1 cellular context compared by ENCODE assay signal in the genomic region with DNA sequence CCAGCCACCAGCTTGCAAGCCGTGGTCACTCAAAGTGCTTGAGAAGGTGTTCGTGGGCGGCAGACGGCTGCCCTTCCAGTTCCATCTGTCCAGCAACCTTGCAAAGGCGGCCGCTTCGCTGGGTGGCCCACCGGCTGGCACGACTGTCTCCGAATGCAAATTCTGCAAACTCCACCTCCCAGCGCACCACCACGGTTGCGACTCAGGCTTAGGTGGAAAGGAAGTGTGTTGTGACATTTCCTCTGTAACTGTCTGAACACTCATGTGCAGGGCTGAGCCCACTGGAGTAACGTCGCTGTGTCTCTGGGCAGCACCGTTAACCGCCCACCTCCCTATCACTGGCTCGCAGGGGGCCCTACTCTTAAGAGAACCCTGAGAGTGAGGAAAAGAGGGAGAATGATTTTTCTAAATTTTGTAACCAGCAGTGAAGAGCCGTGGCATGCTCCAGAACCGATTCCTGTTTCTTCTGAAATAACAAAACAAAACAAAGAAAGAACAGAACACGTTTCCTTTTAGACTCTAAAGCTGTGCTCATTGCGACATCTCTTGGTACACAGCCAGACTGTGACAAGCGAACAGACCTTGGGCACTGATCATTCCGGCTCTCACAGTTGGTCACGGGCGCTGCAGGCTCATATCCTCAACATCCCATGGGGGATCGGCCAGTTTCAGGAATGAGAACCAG.
TF ChIP-seq lines count a peak whose summit lies in the region.

A gene with protein sequence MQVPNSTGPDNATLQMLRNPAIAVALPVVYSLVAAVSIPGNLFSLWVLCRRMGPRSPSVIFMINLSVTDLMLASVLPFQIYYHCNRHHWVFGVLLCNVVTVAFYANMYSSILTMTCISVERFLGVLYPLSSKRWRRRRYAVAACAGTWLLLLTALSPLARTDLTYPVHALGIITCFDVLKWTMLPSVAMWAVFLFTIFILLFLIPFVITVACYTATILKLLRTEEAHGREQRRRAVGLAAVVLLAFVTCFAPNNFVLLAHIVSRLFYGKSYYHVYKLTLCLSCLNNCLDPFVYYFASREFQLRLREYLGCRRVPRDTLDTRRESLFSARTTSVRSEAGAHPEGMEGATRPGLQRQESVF (minus strand): TSS at position 155 of the 685 bp plus-strand sequence. CDS start 70,627 bp downstream, outside the sequence.

TF ChIP-seq in HepG2, 621 proteins besides CTCF, POLR2A, EP300 and RAD21 (continued from another document and continues in another):
- TF ChIP-seq, protein P1, sequence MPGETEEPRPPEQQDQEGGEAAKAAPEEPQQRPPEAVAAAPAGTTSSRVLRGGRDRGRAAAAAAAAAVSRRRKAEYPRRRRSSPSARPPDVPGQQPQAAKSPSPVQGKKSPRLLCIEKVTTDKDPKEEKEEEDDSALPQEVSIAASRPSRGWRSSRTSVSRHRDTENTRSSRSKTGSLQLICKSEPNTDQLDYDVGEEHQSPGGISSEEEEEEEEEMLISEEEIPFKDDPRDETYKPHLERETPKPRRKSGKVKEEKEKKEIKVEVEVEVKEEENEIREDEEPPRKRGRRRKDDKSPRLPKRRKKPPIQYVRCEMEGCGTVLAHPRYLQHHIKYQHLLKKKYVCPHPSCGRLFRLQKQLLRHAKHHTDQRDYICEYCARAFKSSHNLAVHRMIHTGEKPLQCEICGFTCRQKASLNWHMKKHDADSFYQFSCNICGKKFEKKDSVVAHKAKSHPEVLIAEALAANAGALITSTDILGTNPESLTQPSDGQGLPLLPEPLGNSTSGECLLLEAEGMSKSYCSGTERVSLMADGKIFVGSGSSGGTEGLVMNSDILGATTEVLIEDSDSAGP (CRISPR knock-in tag; IDR thresholded peaks at IDR 0.05; ENCODE audit: borderline replicate concordance): peak; percentile 80
- TF ChIP-seq, protein P2, sequence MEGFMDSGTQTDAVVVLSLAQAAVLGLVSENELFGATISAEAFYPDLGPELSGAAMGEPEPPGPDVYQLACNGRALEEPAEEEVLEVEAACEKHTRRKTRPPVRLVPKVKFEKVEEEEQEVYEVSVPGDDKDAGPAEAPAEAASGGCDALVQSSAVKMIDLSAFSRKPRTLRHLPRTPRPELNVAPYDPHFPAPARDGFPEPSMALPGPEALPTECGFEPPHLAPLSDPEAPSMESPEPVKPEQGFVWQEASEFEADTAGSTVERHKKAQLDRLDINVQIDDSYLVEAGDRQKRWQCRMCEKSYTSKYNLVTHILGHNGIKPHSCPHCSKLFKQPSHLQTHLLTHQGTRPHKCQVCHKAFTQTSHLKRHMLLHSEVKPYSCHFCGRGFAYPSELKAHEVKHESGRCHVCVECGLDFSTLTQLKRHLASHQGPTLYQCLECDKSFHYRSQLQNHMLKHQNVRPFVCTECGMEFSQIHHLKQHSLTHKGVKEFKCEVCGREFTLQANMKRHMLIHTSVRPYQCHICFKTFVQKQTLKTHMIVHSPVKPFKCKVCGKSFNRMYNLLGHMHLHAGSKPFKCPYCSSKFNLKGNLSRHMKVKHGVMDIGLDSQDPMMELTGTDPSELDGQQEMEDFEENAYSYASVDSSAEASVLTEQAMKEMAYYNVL (CRISPR knock-in tag; IDR thresholded peaks at IDR 0.05; ENCODE audit: borderline replicate concordance): peak; percentile 68; the same call in 1 of the 2 replicates
- TF ChIP-seq ZNF768 (CRISPR knock-in tag; IDR thresholded peaks at IDR 0.05): peak; percentile 93
- TF ChIP-seq, protein P3, sequence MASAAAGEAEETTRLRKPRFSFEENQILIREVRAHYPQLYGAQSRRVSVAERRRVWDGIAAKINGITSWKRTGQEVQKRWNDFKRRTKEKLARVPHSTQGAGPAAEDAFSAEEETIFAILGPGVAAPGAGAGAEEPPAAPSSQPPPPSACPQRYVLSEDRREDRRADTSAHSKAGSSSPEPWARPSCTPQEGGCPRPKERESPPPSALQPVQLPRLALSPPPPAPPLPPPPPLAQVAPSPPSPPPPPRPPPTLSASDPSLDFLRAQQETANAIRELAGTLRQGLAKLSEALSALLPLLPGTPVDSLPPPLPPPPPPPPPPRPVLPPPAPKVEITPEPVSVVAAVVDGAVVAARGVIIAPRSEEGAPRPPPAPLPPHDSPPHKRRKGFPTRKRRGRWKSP (CRISPR knock-in tag; IDR thresholded peaks at IDR 0.05): 0 out of 2 replicates have a peak, but pooled peaks have one; percentile 49
- TF ChIP-seq RARA (CRISPR knock-in tag; IDR thresholded peaks at IDR 0.05): peak; percentile 31; the same call in 1 of the 2 replicates
- TF ChIP-seq, protein P4, sequence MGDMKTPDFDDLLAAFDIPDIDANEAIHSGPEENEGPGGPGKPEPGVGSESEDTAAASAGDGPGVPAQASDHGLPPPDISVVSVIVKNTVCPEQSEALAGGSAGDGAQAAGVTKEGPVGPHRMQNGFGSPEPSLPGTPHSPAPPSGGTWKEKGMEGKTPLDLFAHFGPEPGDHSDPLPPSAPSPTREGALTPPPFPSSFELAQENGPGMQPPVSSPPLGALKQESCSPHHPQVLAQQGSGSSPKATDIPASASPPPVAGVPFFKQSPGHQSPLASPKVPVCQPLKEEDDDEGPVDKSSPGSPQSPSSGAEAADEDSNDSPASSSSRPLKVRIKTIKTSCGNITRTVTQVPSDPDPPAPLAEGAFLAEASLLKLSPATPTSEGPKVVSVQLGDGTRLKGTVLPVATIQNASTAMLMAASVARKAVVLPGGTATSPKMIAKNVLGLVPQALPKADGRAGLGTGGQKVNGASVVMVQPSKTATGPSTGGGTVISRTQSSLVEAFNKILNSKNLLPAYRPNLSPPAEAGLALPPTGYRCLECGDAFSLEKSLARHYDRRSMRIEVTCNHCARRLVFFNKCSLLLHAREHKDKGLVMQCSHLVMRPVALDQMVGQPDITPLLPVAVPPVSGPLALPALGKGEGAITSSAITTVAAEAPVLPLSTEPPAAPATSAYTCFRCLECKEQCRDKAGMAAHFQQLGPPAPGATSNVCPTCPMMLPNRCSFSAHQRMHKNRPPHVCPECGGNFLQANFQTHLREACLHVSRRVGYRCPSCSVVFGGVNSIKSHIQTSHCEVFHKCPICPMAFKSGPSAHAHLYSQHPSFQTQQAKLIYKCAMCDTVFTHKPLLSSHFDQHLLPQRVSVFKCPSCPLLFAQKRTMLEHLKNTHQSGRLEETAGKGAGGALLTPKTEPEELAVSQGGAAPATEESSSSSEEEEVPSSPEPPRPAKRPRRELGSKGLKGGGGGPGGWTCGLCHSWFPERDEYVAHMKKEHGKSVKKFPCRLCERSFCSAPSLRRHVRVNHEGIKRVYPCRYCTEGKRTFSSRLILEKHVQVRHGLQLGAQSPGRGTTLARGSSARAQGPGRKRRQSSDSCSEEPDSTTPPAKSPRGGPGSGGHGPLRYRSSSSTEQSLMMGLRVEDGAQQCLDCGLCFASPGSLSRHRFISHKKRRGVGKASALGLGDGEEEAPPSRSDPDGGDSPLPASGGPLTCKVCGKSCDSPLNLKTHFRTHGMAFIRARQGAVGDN (CRISPR knock-in tag; IDR thresholded peaks at IDR 0.05): peak; percentile 69
- TF ChIP-seq, protein P5, sequence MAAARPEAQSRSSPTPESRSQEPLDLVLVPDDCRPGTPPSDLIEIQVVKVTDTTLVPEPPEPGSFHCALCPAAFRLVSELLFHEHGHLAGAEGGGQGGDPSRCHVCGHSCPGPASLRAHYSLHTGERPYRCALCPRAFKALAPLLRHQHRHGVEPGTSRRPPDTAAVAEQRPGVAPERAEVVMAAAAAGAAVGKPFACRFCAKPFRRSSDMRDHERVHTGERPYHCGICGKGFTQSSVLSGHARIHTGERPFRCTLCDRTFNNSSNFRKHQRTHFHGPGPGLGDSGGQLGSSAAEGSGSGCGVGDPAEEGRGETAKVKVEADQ (CRISPR knock-in tag; IDR thresholded peaks at IDR 0.05; ENCODE audit: borderline replicate concordance): 0 out of 2 replicates have a peak, but pooled peaks have one; percentile 14
- TF ChIP-seq SALL2 (CRISPR knock-in tag; IDR thresholded peaks at IDR 0.05): peak; percentile 76
- TF ChIP-seq STAG1 (CRISPR knock-in tag; IDR thresholded peaks at IDR 0.05): peak; percentile 48
- TF ChIP-seq, protein P6, sequence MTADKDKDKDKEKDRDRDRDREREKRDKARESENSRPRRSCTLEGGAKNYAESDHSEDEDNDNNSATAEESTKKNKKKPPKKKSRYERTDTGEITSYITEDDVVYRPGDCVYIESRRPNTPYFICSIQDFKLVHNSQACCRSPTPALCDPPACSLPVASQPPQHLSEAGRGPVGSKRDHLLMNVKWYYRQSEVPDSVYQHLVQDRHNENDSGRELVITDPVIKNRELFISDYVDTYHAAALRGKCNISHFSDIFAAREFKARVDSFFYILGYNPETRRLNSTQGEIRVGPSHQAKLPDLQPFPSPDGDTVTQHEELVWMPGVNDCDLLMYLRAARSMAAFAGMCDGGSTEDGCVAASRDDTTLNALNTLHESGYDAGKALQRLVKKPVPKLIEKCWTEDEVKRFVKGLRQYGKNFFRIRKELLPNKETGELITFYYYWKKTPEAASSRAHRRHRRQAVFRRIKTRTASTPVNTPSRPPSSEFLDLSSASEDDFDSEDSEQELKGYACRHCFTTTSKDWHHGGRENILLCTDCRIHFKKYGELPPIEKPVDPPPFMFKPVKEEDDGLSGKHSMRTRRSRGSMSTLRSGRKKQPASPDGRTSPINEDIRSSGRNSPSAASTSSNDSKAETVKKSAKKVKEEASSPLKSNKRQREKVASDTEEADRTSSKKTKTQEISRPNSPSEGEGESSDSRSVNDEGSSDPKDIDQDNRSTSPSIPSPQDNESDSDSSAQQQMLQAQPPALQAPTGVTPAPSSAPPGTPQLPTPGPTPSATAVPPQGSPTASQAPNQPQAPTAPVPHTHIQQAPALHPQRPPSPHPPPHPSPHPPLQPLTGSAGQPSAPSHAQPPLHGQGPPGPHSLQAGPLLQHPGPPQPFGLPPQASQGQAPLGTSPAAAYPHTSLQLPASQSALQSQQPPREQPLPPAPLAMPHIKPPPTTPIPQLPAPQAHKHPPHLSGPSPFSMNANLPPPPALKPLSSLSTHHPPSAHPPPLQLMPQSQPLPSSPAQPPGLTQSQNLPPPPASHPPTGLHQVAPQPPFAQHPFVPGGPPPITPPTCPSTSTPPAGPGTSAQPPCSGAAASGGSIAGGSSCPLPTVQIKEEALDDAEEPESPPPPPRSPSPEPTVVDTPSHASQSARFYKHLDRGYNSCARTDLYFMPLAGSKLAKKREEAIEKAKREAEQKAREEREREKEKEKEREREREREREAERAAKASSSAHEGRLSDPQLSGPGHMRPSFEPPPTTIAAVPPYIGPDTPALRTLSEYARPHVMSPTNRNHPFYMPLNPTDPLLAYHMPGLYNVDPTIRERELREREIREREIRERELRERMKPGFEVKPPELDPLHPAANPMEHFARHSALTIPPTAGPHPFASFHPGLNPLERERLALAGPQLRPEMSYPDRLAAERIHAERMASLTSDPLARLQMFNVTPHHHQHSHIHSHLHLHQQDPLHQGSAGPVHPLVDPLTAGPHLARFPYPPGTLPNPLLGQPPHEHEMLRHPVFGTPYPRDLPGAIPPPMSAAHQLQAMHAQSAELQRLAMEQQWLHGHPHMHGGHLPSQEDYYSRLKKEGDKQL (CRISPR knock-in tag; IDR thresholded peaks at IDR 0.05; ENCODE audit: low read depth): no peak
- peak; percentile 54 for TF ChIP-seq SALL1 (CRISPR knock-in tag; IDR thresholded peaks at IDR 0.05)
- TF ChIP-seq, protein P7, sequence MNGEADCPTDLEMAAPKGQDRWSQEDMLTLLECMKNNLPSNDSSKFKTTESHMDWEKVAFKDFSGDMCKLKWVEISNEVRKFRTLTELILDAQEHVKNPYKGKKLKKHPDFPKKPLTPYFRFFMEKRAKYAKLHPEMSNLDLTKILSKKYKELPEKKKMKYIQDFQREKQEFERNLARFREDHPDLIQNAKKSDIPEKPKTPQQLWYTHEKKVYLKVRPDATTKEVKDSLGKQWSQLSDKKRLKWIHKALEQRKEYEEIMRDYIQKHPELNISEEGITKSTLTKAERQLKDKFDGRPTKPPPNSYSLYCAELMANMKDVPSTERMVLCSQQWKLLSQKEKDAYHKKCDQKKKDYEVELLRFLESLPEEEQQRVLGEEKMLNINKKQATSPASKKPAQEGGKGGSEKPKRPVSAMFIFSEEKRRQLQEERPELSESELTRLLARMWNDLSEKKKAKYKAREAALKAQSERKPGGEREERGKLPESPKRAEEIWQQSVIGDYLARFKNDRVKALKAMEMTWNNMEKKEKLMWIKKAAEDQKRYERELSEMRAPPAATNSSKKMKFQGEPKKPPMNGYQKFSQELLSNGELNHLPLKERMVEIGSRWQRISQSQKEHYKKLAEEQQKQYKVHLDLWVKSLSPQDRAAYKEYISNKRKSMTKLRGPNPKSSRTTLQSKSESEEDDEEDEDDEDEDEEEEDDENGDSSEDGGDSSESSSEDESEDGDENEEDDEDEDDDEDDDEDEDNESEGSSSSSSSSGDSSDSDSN (CRISPR knock-in tag; IDR thresholded peaks at IDR 0.05): peak; percentile 22; the same call in 1 of the 2 replicates
- TF ChIP-seq, protein P8, sequence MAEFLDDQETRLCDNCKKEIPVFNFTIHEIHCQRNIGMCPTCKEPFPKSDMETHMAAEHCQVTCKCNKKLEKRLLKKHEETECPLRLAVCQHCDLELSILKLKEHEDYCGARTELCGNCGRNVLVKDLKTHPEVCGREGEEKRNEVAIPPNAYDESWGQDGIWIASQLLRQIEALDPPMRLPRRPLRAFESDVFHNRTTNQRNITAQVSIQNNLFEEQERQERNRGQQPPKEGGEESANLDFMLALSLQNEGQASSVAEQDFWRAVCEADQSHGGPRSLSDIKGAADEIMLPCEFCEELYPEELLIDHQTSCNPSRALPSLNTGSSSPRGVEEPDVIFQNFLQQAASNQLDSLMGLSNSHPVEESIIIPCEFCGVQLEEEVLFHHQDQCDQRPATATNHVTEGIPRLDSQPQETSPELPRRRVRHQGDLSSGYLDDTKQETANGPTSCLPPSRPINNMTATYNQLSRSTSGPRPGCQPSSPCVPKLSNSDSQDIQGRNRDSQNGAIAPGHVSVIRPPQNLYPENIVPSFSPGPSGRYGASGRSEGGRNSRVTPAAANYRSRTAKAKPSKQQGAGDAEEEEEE (CRISPR knock-in tag; IDR thresholded peaks at IDR 0.05; ENCODE audit: borderline replicate concordance): 0 out of 2 replicates have a peak, but pooled peaks have one; percentile 40
- TF ChIP-seq, protein P9, sequence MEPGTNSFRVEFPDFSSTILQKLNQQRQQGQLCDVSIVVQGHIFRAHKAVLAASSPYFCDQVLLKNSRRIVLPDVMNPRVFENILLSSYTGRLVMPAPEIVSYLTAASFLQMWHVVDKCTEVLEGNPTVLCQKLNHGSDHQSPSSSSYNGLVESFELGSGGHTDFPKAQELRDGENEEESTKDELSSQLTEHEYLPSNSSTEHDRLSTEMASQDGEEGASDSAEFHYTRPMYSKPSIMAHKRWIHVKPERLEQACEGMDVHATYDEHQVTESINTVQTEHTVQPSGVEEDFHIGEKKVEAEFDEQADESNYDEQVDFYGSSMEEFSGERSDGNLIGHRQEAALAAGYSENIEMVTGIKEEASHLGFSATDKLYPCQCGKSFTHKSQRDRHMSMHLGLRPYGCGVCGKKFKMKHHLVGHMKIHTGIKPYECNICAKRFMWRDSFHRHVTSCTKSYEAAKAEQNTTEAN (CRISPR knock-in tag; conservative IDR thresholded peaks at IDR 0.05): 0 out of 2 replicates have a peak, but pooled peaks have one; percentile 38
- TF ChIP-seq DNMT3B (CRISPR knock-in tag; conservative IDR thresholded peaks at IDR 0.05): no peak
- 0 out of 2 replicates have a peak, but pooled peaks have one; percentile 45 for TF ChIP-seq ZNF619 (CRISPR knock-in tag; IDR thresholded peaks at IDR 0.05)
- TF ChIP-seq HNF4A (CRISPR knock-in tag; IDR thresholded peaks at IDR 0.05): peak; percentile 51; the same call in 1 of the 2 replicates
